8 cellular contexts compared by ENCODE assay signal in the genomic region with DNA sequence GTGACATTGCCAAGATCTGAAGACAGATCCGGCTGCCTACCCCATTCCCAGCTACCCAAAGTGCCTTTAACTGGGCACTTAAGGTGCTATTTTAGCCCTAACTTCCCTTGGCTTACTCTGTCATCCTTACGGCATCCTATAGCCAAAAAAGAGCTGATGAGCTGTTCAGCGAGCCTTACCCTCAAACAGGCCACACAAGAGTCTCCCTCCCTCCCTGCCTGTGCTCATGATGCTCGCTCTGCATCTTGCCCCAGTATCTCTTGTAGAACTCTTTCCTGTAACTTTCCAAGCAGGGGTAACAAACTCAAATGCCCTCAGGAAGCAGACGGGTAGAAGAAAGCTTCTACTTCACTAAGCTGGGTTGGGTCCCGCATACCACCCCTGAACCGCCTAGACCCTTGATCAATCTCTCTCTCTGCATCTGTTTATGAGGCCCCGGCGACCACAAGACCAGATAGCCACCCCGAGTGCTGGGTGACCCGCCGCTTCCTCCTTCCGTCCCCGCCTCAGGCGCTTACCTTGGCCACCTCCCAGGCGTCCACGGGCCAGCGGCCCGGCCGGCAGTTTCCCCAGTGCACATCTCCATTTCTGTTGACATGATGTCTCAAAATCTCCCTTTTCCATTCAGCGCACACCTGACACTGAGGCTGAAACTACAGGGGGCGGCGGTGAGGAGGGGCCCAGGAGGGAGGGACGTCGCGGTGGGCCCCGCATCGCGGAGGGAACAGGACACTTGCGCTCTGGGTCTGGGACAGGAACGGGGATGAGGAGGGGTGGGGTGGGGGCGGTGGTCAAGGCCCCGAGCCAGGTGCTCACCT. TPM values are rescaled to one million over a fixed set of nuclear protein-coding genes. Genes with fewer than 3 reads are reported as not detected.
DNase-seq lines count a peak whose midpoint lies in the region; ATAC-seq and TF ChIP-seq lines count a peak whose summit lies in the region.

No MANE protein-coding gene starts in this region.

- H3K36me3 ChIP-seq in Peyer's patch: no peaks in the 10 kb centered on the region

- peaks cover 30% of the 10 kb centered on the region for H3K4me1 Mint-ChIP-seq in activated naive CD4-positive, alpha-beta T cell treated with anti-CD3 and anti-CD28 coated beads for 36 hours (ENCODE audit: low read depth)

- peak overlapping the region; percentile 76 to 96 (median 86) for H3K4me3 ChIP-seq in Peyer's patch

- no peaks in the 10 kb centered on the region for H3K27me3 Mint-ChIP-seq in activated naive CD4-positive, alpha-beta T cell treated with anti-CD3 and anti-CD28 coated beads for 36 hours (ENCODE audit: low read depth)

- peak; percentile 21 for ATAC-seq in HG03039 (IDR thresholded peaks at IDR 0.05; ENCODE audit: unreplicated experiment)
- ATAC-seq in omental fat pad (ENCODE audit: low FRiP score): peak; percentile 24

- TF ChIP-seq CTCF in Peyer's patch (IDR thresholded peaks at IDR 0.05) (no peak), omental fat pad (IDR thresholded peaks at IDR 0.05) (no peak)

- H3K27ac ChIP-seq in Peyer's patch: peak overlapping the region; percentile 91 to 96 (median 92)

- peak overlapping the region; percentile 91 for H3K27ac Mint-ChIP-seq in activated naive CD4-positive, alpha-beta T cell treated with anti-CD3 and anti-CD28 coated beads for 36 hours

- no peaks in the 10 kb centered on the region for H3K9me3 Mint-ChIP-seq in activated naive CD4-positive, alpha-beta T cell treated with anti-CD3 and anti-CD28 coated beads for 36 hours

- peaks cover 16% of the 10 kb centered on the region for H3K36me3 Mint-ChIP-seq in activated naive CD4-positive, alpha-beta T cell treated with anti-CD3 and anti-CD28 coated beads for 36 hours (ENCODE audit: low read depth)

- no peak for TF ChIP-seq POLR2A in Peyer's patch (IDR thresholded peaks at IDR 0.05)

- H3K27me3 ChIP-seq in Peyer's patch: no peaks in the 10 kb centered on the region

- H3K4me1 ChIP-seq in Peyer's patch: peaks cover 0 to 11% (median 3%) of the 10 kb centered on the region in 4 donors

- CTCF ChIA-PET in activated naive CD4-positive, alpha-beta T cell treated with anti-CD3 and anti-CD28 coated beads for 36 hours (lab: Charles Lee): interaction anchor here (1.0 to 3.3 kb wide), 2 partner anchors 102 to 147 kb away, joined by 4 to 14 read pairs; no protein-coding TSS in a partner anchor

- intact Hi-C loops in activated naive CD4-positive, alpha-beta T cell treated with anti-CD3 and anti-CD28 coated beads for 36 hours (cut with micrococcal nuclease): loop anchor here (1.0 to 5.0 kb wide), 6 partner anchors 66 to 686 kb away; a partner anchor contains a TSS

- DNase-seq in NCI-H510A treated with DMSO at 0.1 percent for 48 hours (lab: John Stamatoyannopoulos, UW): peak; percentile 6
- no peak for DNase-seq in NCI-H510A (lab: John Stamatoyannopoulos, UW)
- peak; percentile 39 to 65 (median 64) for DNase-seq in Peyer's patch
- DNase-seq in activated naive CD4-positive, alpha-beta T cell treated with anti-CD3 and anti-CD28 coated beads for 36 hours: peak; percentile 31
- peak; percentile 16 for DNase-seq in globus pallidus (ENCODE audit: low spot score)
- DNase-seq in omental fat pad (ENCODE audit: low spot score): no peak
- no peak for DNase-seq in superior temporal gyrus (ENCODE audit: extremely low spot score)

- H3K9me3 ChIP-seq in Peyer's patch: no peaks in the 10 kb centered on the region

- peak overlapping the region; percentile 84 for H3K4me3 Mint-ChIP-seq in activated naive CD4-positive, alpha-beta T cell treated with anti-CD3 and anti-CD28 coated beads for 36 hours

RNA-seq across cellular contexts. Expression of a gene that starts 0.7 kb away (rescaled TPM):
- total RNA-seq in Peyer's patch: 10 to 100 TPM; 11.4 to 41.3 (median 22.5) TPM
- 10 to 100 TPM; 23.2 to 23.3 TPM for total RNA-seq in activated naive CD4-positive, alpha-beta T cell treated with anti-CD3 and anti-CD28 coated beads for 36 hours
- 10 to 100 TPM; 11.7 to 23.3 (median 16.5) TPM for total RNA-seq in omental fat pad

RNA-seq across cellular contexts. Expression of a gene that starts 23.5 kb away (rescaled TPM):
- total RNA-seq in Peyer's patch (not detected), omental fat pad (not detected)
- total RNA-seq in activated naive CD4-positive, alpha-beta T cell treated with anti-CD3 and anti-CD28 coated beads for 36 hours: not detected

Comparison
In these comparisons a context has a peak if more than half of its experiments do, and no peak if none do; other contexts are left out.
1. DNase-seq: peak in NCI-H510A treated with DMSO at 0.1 percent for 48 hours (single experiment), Peyer's patch (3 of 3), activated naive CD4-positive, alpha-beta T cell treated with anti-CD3 and anti-CD28 coated beads for 36 hours (single experiment) and globus pallidus (single experiment); none in NCI-H510A (single experiment), omental fat pad (single experiment) and superior temporal gyrus (single experiment).